12 cellular contexts compared by ENCODE assay signal in genomic region chr2:24883946-24884345, GRCh38. TPM values are rescaled to one million over a fixed set of nuclear protein-coding genes. Genes with fewer than 3 reads are reported as not detected.
DNase-seq lines count a peak whose midpoint lies in the region; ATAC-seq and TF ChIP-seq lines count a peak whose summit lies in the region.
"Had no signal": no experiment of that assay in that cellular context is flagged by ENCODE, and none has a peak within 500 bp of the region (broad histone marks: within the 10 kb centered on the region; RNA-seq: fewer than 3 reads in every experiment).

No MANE protein-coding gene starts in this region.

- H3K9me3 ChIP-seq in uterus: no peaks in the 10 kb centered on the region

- no peaks in the 10 kb centered on the region for H3K27me3 ChIP-seq in uterus

- no peaks in the 10 kb centered on the region for H3K27me3 Mint-ChIP-seq in activated T-cell treated with anti-CD3 and anti-CD28 coated beads, Interleukin-2, amount 50 U/mL, for 72 hours (ENCODE audit: low read depth)
- no peaks in the 10 kb centered on the region for H3K27me3 Mint-ChIP-seq in activated T-cell treated with anti-CD3 and anti-CD28 coated beads, Interleukin-2, amount 50 U/mL, for 4 hours (ENCODE audit: low read depth)
- no peaks in the 10 kb centered on the region for H3K27me3 Mint-ChIP-seq in brain
- no peaks in the 10 kb centered on the region for H3K27me3 Mint-ChIP-seq in Calu3 (ENCODE audit: unreplicated experiment)
- peaks cover 0 to 4% of the 10 kb centered on the region in 2 donors for H3K27me3 Mint-ChIP-seq in natural killer cell (ENCODE audit: low read depth in 2 of 2)

- peak overlapping the region in 1 of 2 donors; percentile 61 for H3K27ac ChIP-seq in uterus

- CTCF ChIA-PET in Calu3 (lab: Charles Lee): no interaction called here

- no peaks in the 10 kb centered on the region for H3K4me1 ChIP-seq in uterus

- peaks cover 0 to 3% of the 10 kb centered on the region in 2 donors for H3K36me3 Mint-ChIP-seq in activated T-cell treated with anti-CD3 and anti-CD28 coated beads, Interleukin-2, amount 50 U/mL, for 72 hours (ENCODE audit: insufficient read depth in 2 of 2)
- peaks cover 2% of the 10 kb centered on the region for H3K36me3 Mint-ChIP-seq in activated T-cell treated with anti-CD3 and anti-CD28 coated beads, Interleukin-2, amount 50 U/mL, for 4 hours (ENCODE audit: insufficient read depth)
- H3K36me3 Mint-ChIP-seq in brain (peaks cover 38% of the 10 kb centered on the region), Calu3 (ENCODE audit: insufficient read depth, unreplicated experiment) (peaks cover 5% of the 10 kb centered on the region), natural killer cell (no peaks in the 10 kb centered on the region)

- no peaks in the 10 kb centered on the region for H3K36me3 ChIP-seq in uterus

- no peak overlapping the region for H3K4me3 ChIP-seq in uterus

- no peak for TF ChIP-seq CTCF in brain (conservative IDR thresholded peaks at IDR 0.05)
- TF ChIP-seq CTCF in uterus (IDR thresholded peaks at IDR 0.05): no peak
- no peak for TF ChIP-seq CTCF in Calu3 (IDR thresholded peaks at IDR 0.05; ENCODE audit: unreplicated experiment)
- no peak for TF ChIP-seq CTCF in natural killer cell (IDR thresholded peaks at IDR 0.05)

- ATAC-seq in activated T-cell treated with anti-CD3 and anti-CD28 coated beads, Interleukin-2, amount 50 U/mL, for 72 hours (replicated peaks in 1 of 2): no peak
- ATAC-seq in activated T-cell treated with anti-CD3 and anti-CD28 coated beads, Interleukin-2, amount 50 U/mL, for 4 hours: no peak
- no peak for ATAC-seq in natural killer cell

- H3K4me3 Mint-ChIP-seq in activated T-cell treated with anti-CD3 and anti-CD28 coated beads, Interleukin-2, amount 50 U/mL, for 72 hours: no peak overlapping the region
- no peak overlapping the region for H3K4me3 Mint-ChIP-seq in activated T-cell treated with anti-CD3 and anti-CD28 coated beads, Interleukin-2, amount 50 U/mL, for 4 hours
- no peak overlapping the region for H3K4me3 Mint-ChIP-seq in brain
- no peak overlapping the region for H3K4me3 Mint-ChIP-seq in Calu3 (ENCODE audit: low read depth, unreplicated experiment)
- no peak overlapping the region for H3K4me3 Mint-ChIP-seq in natural killer cell

- peaks cover 24% of the 10 kb centered on the region for H3K4me1 Mint-ChIP-seq in activated T-cell treated with anti-CD3 and anti-CD28 coated beads, Interleukin-2, amount 50 U/mL, for 72 hours (ENCODE audit: low read depth)
- peaks cover 20% of the 10 kb centered on the region for H3K4me1 Mint-ChIP-seq in activated T-cell treated with anti-CD3 and anti-CD28 coated beads, Interleukin-2, amount 50 U/mL, for 4 hours (ENCODE audit: low read depth)
- peaks cover 65% of the 10 kb centered on the region for H3K4me1 Mint-ChIP-seq in brain
- H3K4me1 Mint-ChIP-seq in Calu3 (ENCODE audit: low read depth, unreplicated experiment): no peaks in the 10 kb centered on the region
- H3K4me1 Mint-ChIP-seq in natural killer cell: peaks cover 0 to 16% of the 10 kb centered on the region in 2 donors

- intact Hi-C loops in uterus (cut with DNase I; ENCODE audit: low total_unique reads) (no loop called here), Calu3 (cut with micrococcal nuclease; ENCODE audit: unreplicated experiment) (no loop called here), natural killer cell (cut with micrococcal nuclease) (no loop called here)

- no peaks in the 10 kb centered on the region for H3K9me3 Mint-ChIP-seq in activated T-cell treated with anti-CD3 and anti-CD28 coated beads, Interleukin-2, amount 50 U/mL, for 72 hours
- H3K9me3 Mint-ChIP-seq in activated T-cell treated with anti-CD3 and anti-CD28 coated beads, Interleukin-2, amount 50 U/mL, for 4 hours: no peaks in the 10 kb centered on the region
- H3K9me3 Mint-ChIP-seq in brain (peaks cover 0 to 3% (median 0%) of the 10 kb centered on the region in 5 experiments), Calu3 (ENCODE audit: low read depth, unreplicated experiment) (no peaks in the 10 kb centered on the region), natural killer cell (no peaks in the 10 kb centered on the region)

- no TSS peak for BruUV-seq in Calu3 (replicated peaks; lab: Mats Ljungman, UMichigan)

- TF ChIP-seq POLR2A in uterus (IDR thresholded peaks at IDR 0.05): no peak

- peak overlapping the region; percentile 59 for H3K27ac Mint-ChIP-seq in activated T-cell treated with anti-CD3 and anti-CD28 coated beads, Interleukin-2, amount 50 U/mL, for 72 hours
- H3K27ac Mint-ChIP-seq in brain (peak overlapping the region in 4 of 5 experiments; percentile 7 to 67 (median 55)), Calu3 (ENCODE audit: unreplicated experiment) (no peak overlapping the region), natural killer cell (no peak overlapping the region)

- DNase-seq in activated T-cell treated with anti-CD3 and anti-CD28 coated beads, Interleukin-2, amount 50 U/mL, for 72 hours: no peak
- no peak for DNase-seq in activated T-cell treated with anti-CD3 and anti-CD28 coated beads, Interleukin-2, amount 50 U/mL, for 4 hours
- peak; percentile 38 for DNase-seq in iris pigment epithelial cell (ENCODE audit: low read depth)
- peak; percentile 44 to 55 for DNase-seq in uterus
- DNase-seq in NCI-H510A (lab: John Stamatoyannopoulos, UW): no peak
- no peak for DNase-seq in Calu3
- DNase-seq in natural killer cell: no peak
- DNase-seq: activated CD4-positive, CD25-positive, alpha-beta regulatory T cell treated with anti-CD3 and anti-CD28 coated beads, Interleukin-2, amount 50 U/mL, for 72 hours; cortex of kidney; NCI-H524 treated with DMSO at 0.1 percent for 48 hours; SIG-M5 had no signal

RNA-seq across cellular contexts. Expression of gene ADCY3, which starts 36.1 kb away (rescaled TPM):
- 10 to 100 TPM; 55.5 to 63.4 TPM for total RNA-seq in activated T-cell treated with anti-CD3 and anti-CD28 coated beads, Interleukin-2, amount 50 U/mL, for 72 hours
- total RNA-seq in activated T-cell treated with anti-CD3 and anti-CD28 coated beads, Interleukin-2, amount 50 U/mL, for 4 hours: 10 to 100 TPM; 68.7 to 83.7 (median 71.2) TPM
- 37.4 TPM for polyA plus RNA-seq in brain (ENCODE audit: insufficient read depth, low read depth, low replicate concordance)
- 100 to 1,000 TPM in 1 of 4 donors, 10 to 100 TPM in 3; 37.9 to 104 (median 51.7) TPM for total RNA-seq in uterus
- total RNA-seq in Calu3 (2022): 57.6 and 63.7 TPM in 2 replicates
- total RNA-seq in natural killer cell: 1 to 10 TPM; 5.4 to 9.2 (median 7.6) TPM

Comparison
In these comparisons a context has a peak if more than half of its experiments do, and no peak if none do; other contexts are left out.
1. DNase-seq: peak in iris pigment epithelial cell (single experiment) and uterus (2 of 2); none in activated T-cell treated with anti-CD3 and anti-CD28 coated beads, Interleukin-2, amount 50 U/mL, for 72 hours (0 of 2), activated T-cell treated with anti-CD3 and anti-CD28 coated beads, Interleukin-2, amount 50 U/mL, for 4 hours (single experiment), NCI-H510A (single experiment), Calu3 (single experiment) and natural killer cell (single experiment).
2. H3K27ac Mint-ChIP-seq: peak in activated T-cell treated with anti-CD3 and anti-CD28 coated beads, Interleukin-2, amount 50 U/mL, for 72 hours (single experiment) and brain (4 of 5); none in Calu3 (single experiment) and natural killer cell (0 of 2).